Comparison of ENCODE assay signal across 9 cellular contexts in the genomic region with DNA sequence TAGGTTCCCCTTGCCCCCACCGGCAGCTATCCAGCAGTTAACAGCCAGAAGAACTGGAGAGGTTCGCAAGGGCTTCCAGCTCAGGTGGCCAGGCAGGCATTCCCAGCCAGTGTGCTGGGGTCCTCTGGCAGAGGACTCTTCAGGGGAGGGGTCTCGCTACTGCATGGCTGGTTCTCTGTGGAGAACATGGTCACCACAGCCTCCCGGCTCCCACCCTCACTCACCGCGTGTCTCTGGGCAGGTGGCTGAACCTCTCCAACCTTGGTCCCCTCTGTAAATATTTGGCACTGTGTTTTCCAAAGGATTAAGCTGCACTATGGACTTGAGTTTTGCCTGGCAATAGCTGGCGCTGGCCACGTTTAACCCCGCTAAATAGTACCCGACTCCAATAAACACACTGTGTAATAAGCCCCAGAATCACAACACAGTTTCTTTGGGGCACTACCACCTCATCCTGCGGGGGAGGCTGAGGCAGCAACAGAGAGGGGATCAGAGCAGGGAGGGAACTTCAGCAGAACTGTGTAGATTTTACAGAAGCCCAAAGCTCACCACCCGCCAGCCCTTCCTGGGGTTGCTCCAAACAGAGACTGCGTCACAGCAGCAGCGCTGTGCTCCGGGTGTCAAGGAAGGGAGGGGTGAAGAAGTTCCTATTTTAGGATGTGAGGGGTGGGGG. TPM values are rescaled to one million over a fixed set of nuclear protein-coding genes. Genes with fewer than 3 reads are reported as not detected.
DNase-seq lines count a peak whose midpoint lies in the region; ATAC-seq and TF ChIP-seq lines count a peak whose summit lies in the region.
"Had no signal": no experiment of that assay in that cellular context is flagged by ENCODE, and none has a peak within 500 bp of the region (broad histone marks: within the 10 kb centered on the region; RNA-seq: fewer than 3 reads in every experiment).

No MANE protein-coding gene starts in this region.

- H3K4me2 ChIP-seq in BLaER1, result peak overlapping the region; percentile 85

- H3K4me3 ChIP-seq in BLaER1 (peak overlapping the region; percentile 56), tibial nerve (peak overlapping the region in 2 of 4 donors; percentile 24 to 49), A673 (ENCODE audit: low read depth, low read length, poor library complexity, severe bottlenecking) (no peak overlapping the region)

- no peak for TF ChIP-seq POLR2A in tibial nerve (IDR thresholded peaks at IDR 0.05)

- H3K27ac ChIP-seq in BLaER1, result peak overlapping the region; percentile 14; the same call in 1 of the 2 replicates
- peak overlapping the region in 1 of 4 donors; percentile 37 for H3K27ac ChIP-seq in tibial nerve
- H3K27ac ChIP-seq in A673 (ENCODE audit: low read depth, low read length, poor library complexity, severe bottlenecking), result no peak overlapping the region

- intact Hi-C loops in dendritic cell treated with granulocyte-macrophage colony-stimulating factor and Interleukin-4, amounts not matched to agents 40 ng/mL and 50 ng/mL, for 4 days (cut with micrococcal nuclease), result no loop called here
- intact Hi-C loops in A673 (cut with micrococcal nuclease; ENCODE audit: unreplicated experiment), result no loop called here

- no peak for TF ChIP-seq EP300 in tibial nerve (IDR thresholded peaks at IDR 0.05)

- H3K4me3 Mint-ChIP-seq in HFFc6 (0 out of 2 replicates have a peak overlapping the region, but pooled peaks have one; percentile 17), nephron progenitor cell (peak overlapping the region; percentile 74)
- peak overlapping the region; percentile 53 for H3K4me3 Mint-ChIP-seq in dendritic cell treated with granulocyte-macrophage colony-stimulating factor and Interleukin-4, amounts not matched to agents 40 ng/mL and 50 ng/mL, for 4 days

- H3K9me3 Mint-ChIP-seq in HFFc6, result no peaks in the 10 kb centered on the region
- no peaks in the 10 kb centered on the region for H3K9me3 Mint-ChIP-seq in dendritic cell treated with granulocyte-macrophage colony-stimulating factor and Interleukin-4, amounts not matched to agents 40 ng/mL and 50 ng/mL, for 4 days
- H3K9me3 Mint-ChIP-seq in nephron progenitor cell, result peaks cover 18% of the 10 kb centered on the region

- TF ChIP-seq CTCF in HFFc6 (IDR thresholded peaks at IDR 0.05), result no peak
- TF ChIP-seq CTCF in nephron progenitor cell (IDR thresholded peaks at IDR 0.05), result no peak
- TF ChIP-seq CTCF in tibial nerve (IDR thresholded peaks at IDR 0.05), result no peak
- TF ChIP-seq CTCF in A673 (conservative IDR thresholded peaks at IDR 0.05; ENCODE audit: low read depth, low read length), result no peak

- POLR2A ChIA-PET in A673 (lab: Charles Lee; ENCODE audit: low non-redundant PET), result no interaction called here

- H3K4me1 ChIP-seq in BLaER1 (peaks cover 97% of the 10 kb centered on the region), tibial nerve (peaks cover 0 to 74% (median 27%) of the 10 kb centered on the region in 4 donors), A673 (ENCODE audit: insufficient read depth, low read length, poor library complexity, severe bottlenecking) (peaks cover 60% of the 10 kb centered on the region)

- CTCF ChIA-PET in A673 (lab: Charles Lee), result interaction anchor here (0.5 kb wide), 1 partner anchor 14 kb away, joined by 3 read pairs; no protein-coding TSS in a partner anchor

- H3K27me3 Mint-ChIP-seq in HFFc6 (ENCODE audit: insufficient read depth) (peaks cover 4% of the 10 kb centered on the region), nephron progenitor cell (ENCODE audit: low read depth, poor library complexity) (peaks cover 65% of the 10 kb centered on the region)
- peaks cover 11% of the 10 kb centered on the region for H3K27me3 Mint-ChIP-seq in dendritic cell treated with granulocyte-macrophage colony-stimulating factor and Interleukin-4, amounts not matched to agents 40 ng/mL and 50 ng/mL, for 4 days

- H3K4me1 Mint-ChIP-seq in HFFc6 (ENCODE audit: low read depth) (peaks cover 35% of the 10 kb centered on the region), nephron progenitor cell (peaks cover 86% of the 10 kb centered on the region)
- H3K4me1 Mint-ChIP-seq in dendritic cell treated with granulocyte-macrophage colony-stimulating factor and Interleukin-4, amounts not matched to agents 40 ng/mL and 50 ng/mL, for 4 days (ENCODE audit: low read depth), result peaks cover 72% of the 10 kb centered on the region

- no peak overlapping the region for H3K27ac Mint-ChIP-seq in HFFc6
- peak overlapping the region; percentile 60 for H3K27ac Mint-ChIP-seq in dendritic cell treated with granulocyte-macrophage colony-stimulating factor and Interleukin-4, amounts not matched to agents 40 ng/mL and 50 ng/mL, for 4 days
- H3K27ac Mint-ChIP-seq in nephron progenitor cell, result no peak overlapping the region

- peaks cover 25% of the 10 kb centered on the region; the same call in 1 of the 2 replicates for H3K36me3 ChIP-seq in BLaER1
- no peaks in the 10 kb centered on the region for H3K36me3 ChIP-seq in tibial nerve
- H3K36me3 ChIP-seq in A673 (ENCODE audit: insufficient read depth, low read length, poor library complexity, severe bottlenecking), result no peaks in the 10 kb centered on the region

- H3K9me3 ChIP-seq in BLaER1, result peaks cover 8% of the 10 kb centered on the region; the same call in 1 of the 2 replicates
- no peaks in the 10 kb centered on the region for H3K9me3 ChIP-seq in tibial nerve
- no peaks in the 10 kb centered on the region for H3K9me3 ChIP-seq in A673 (ENCODE audit: low read depth, low read length, poor library complexity, severe bottlenecking)

- peak overlapping the region; percentile 63; the same call in 1 of the 2 replicates for H3K9ac ChIP-seq in BLaER1

- H3K27me3 ChIP-seq in BLaER1 (peaks cover 46% of the 10 kb centered on the region), tibial nerve (peaks cover 0 to 24% of the 10 kb centered on the region in 2 donors), A673 (replicated peaks; ENCODE audit: insufficient read depth, low read depth, low read length, poor library complexity) (no peaks in the 10 kb centered on the region)

- 28 to 33% methylated on average over 9 to 14 of the region's 15 CpGs for WGBS in tibial nerve, 2 donors

- BruUV-seq in A673 (replicated peaks; lab: Mats Ljungman, UMichigan), result no TSS peak

- peaks cover 100% of the 10 kb centered on the region for H4K20me1 ChIP-seq in BLaER1

- DNase-seq in HFFc6, result no peak
- DNase-seq in nephron progenitor cell, result no peak
- DNase-seq in tibial nerve (ENCODE audit: low spot score in 2 of 2), result no peak
- DNase-seq in A673 (ENCODE audit: low spot score), result no peak
- DNase-seq in NCI-H2227 treated with DMSO at 0.1 percent for 48 hours (lab: John Stamatoyannopoulos, UW), result no peak
- DNase-seq: DMS79 treated with DMSO at 0.1 percent for 48 hours had no signal

- no peak for ATAC-seq in HG03139 (IDR thresholded peaks at IDR 0.05; ENCODE audit: unreplicated experiment)

- H3K36me3 Mint-ChIP-seq in HFFc6 (ENCODE audit: low read depth) (no peaks in the 10 kb centered on the region), nephron progenitor cell (ENCODE audit: low read depth) (no peaks in the 10 kb centered on the region)
- peaks cover 20% of the 10 kb centered on the region for H3K36me3 Mint-ChIP-seq in dendritic cell treated with granulocyte-macrophage colony-stimulating factor and Interleukin-4, amounts not matched to agents 40 ng/mL and 50 ng/mL, for 4 days (ENCODE audit: low read depth)

RNA-seq across cellular contexts. Expression of gene BCOR, which starts 15.2 kb away (rescaled TPM):
- total RNA-seq in HFFc6 (2021; fragmentation: NEBNext Ultra II Directional; extraction: Animal tissue kit (Norgen Biotek cat#: 25700)), result 10 to 100 TPM; 15.0 to 20.3 (median 18.3) TPM
- 10 to 100 TPM; 16.2 to 34.7 (median 23.7) TPM for total RNA-seq in tibial nerve
- 58.8 and 59.0 TPM in 2 replicates for total RNA-seq in A673 (2021)

Comparison
In these comparisons a context has a peak if more than half of its experiments do, and no peak if none do; other contexts are left out.
1. H3K4me3 Mint-ChIP-seq: peak in every context shown above with its lines; median percentile 74 in nephron progenitor cell; 53 in dendritic cell treated with granulocyte-macrophage colony-stimulating factor and Interleukin-4, amounts not matched to agents 40 ng/mL and 50 ng/mL, for 4 days; 17 in HFFc6.